8 cellular contexts compared by ENCODE assay signal in the genomic region with DNA sequence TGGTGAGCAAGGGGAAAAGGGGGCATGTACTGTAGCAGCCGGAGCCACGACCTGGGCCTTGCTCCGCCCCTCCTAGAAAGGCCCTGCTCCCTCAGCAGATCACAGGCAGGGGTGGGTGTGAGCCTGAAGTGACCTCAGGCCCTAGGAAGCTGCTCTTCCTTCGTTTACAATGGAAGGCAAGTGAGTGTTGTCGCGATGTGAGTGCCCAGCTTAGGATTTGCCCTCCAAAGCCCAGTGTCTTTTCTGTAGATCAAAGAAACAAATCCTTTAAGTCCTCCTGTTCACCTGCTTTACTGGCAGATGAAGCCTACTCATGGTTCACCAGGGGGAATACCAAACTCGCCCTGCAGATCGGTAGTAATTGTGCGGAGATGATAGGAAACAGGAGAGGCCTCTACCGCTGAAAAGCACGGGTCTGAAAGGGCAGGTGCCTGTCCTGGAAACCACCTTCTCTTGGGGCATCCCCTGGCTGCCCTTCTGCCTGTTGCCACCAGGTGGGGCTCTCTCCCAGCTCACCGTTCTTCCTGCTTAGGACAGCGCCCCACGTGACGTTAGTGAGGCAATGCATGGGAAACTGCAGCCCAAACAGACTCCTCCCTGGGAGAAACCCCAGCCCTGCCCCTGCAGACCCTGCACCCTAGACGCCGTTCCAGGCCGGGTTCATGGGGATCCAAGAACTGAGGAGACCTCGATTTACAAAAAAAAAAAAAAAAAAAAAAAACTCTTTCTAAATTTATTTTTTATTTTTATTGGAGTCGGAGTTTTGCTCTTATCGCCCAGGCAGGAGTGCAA. TPM values are rescaled to one million over a fixed set of nuclear protein-coding genes. Genes with fewer than 3 reads are reported as not detected.
DNase-seq lines count a peak whose midpoint lies in the region; ATAC-seq and TF ChIP-seq lines count a peak whose summit lies in the region.

No MANE protein-coding gene starts in this region.

- H3K4ac ChIP-seq in neuronal stem cell (ENCODE audit: low read length): no peak overlapping the region

- H3K9ac ChIP-seq in HCT116 (ENCODE audit: low read length) (0 out of 2 replicates have a peak overlapping the region, but pooled peaks have one; percentile 3), MM.1S (ENCODE audit: low read length) (peak overlapping the region; percentile 66), neuronal stem cell (ENCODE audit: low read depth, low read length, poor library complexity) (no peak overlapping the region)

- ATAC-seq in HCT116 (peak; percentile 96), RWPE2 (ENCODE audit: low read depth) (peak; percentile 92)
- peak; percentile 95 for ATAC-seq in activated T-helper 17 cell treated with anti-CD3 and anti-CD28 coated beads, Interleukin-2, amount 50 U/mL, for 72 hours (replicated peaks)

- peaks cover 0 to 8% of the 10 kb centered on the region in 2 experiments; a peak in 1 of 4 replicates for H3K4me1 ChIP-seq in HCT116 (ENCODE audit: control insufficient read depth in 1 of 2, insufficient read depth in 2 of 2, low read length in 2 of 2)
- H3K4me1 ChIP-seq in MM.1S (ENCODE audit: low read length): peaks cover 14% of the 10 kb centered on the region
- H3K4me1 ChIP-seq in RWPE2 (ENCODE audit: insufficient read depth, poor library complexity, severe bottlenecking): no peaks in the 10 kb centered on the region
- peaks cover 0 to 4% of the 10 kb centered on the region in 2 donors for H3K4me1 ChIP-seq in neuronal stem cell (ENCODE audit: control insufficient read depth in 2 of 2, insufficient read depth in 1 of 2, low read depth in 1 of 2, low read length in 2 of 2)

- H3K14ac ChIP-seq in neuronal stem cell (ENCODE audit: low read length): no peak overlapping the region

- peak; percentile 95 for DNase-seq in GM03348 (ENCODE audit: low spot score)
- DNase-seq in HCT116 (ENCODE audit: low read depth, low spot score): peak; percentile 88
- peak; percentile 96 for DNase-seq in MM.1S
- peak; percentile 88 for DNase-seq in RWPE2 (ENCODE audit: low spot score)
- peak; percentile 93 for DNase-seq in fibroblast of pulmonary artery (ENCODE audit: low read depth)
- peak; percentile 90 for DNase-seq in neuronal stem cell (ENCODE audit: low spot score)
- DNase-seq in superior temporal gyrus (ENCODE audit: extremely low spot score): peak; percentile 96

- H3K79me1 ChIP-seq in neuronal stem cell (ENCODE audit: low read depth, low read length): no peaks in the 10 kb centered on the region

- H3K9me3 Mint-ChIP-seq in activated T-helper 17 cell treated with anti-CD3 and anti-CD28 coated beads, Interleukin-2, amount 50 U/mL, for 72 hours: no peaks in the 10 kb centered on the region

- H3K23ac ChIP-seq in neuronal stem cell (ENCODE audit: low read depth, low read length, poor library complexity): no peak overlapping the region

- peaks cover 12% of the 10 kb centered on the region for H3K4me1 Mint-ChIP-seq in activated T-helper 17 cell treated with anti-CD3 and anti-CD28 coated beads, Interleukin-2, amount 50 U/mL, for 72 hours

- peak overlapping the region; percentile 77 for H3K4me3 Mint-ChIP-seq in activated T-helper 17 cell treated with anti-CD3 and anti-CD28 coated beads, Interleukin-2, amount 50 U/mL, for 72 hours

- no CpG with 5 or more reads among the region's 21 CpGs for WGBS in neuronal stem cell (ENCODE audit: extremely low coverage in 2 of 2, insufficient read length in 2 of 2, insufficient replicate concordance in 1 of 2), 2 donors

- H3K27ac Mint-ChIP-seq in activated T-helper 17 cell treated with anti-CD3 and anti-CD28 coated beads, Interleukin-2, amount 50 U/mL, for 72 hours: peak overlapping the region; percentile 91

- H3K9me2 ChIP-seq in HCT116 (ENCODE audit: insufficient read depth) (no peaks in the 10 kb centered on the region), MM.1S (replicated peaks; ENCODE audit: insufficient read depth, low read length) (no peaks in the 10 kb centered on the region)

- CTCF ChIA-PET in HCT116 (lab: Charles Lee): interaction anchor here (0.9 to 1.7 kb wide), 19 partner anchors 9 to 330 kb away, joined by 3 to 8 read pairs (median 4); a partner anchor contains a TSS

- H3K27ac ChIP-seq in HCT116 (ENCODE audit: low read depth, low read length) (no peak overlapping the region), MM.1S (ENCODE audit: low read length) (peak overlapping the region; percentile 96), RWPE2 (ENCODE audit: poor library complexity, severe bottlenecking) (no peak overlapping the region), neuronal stem cell (replicated peaks; ENCODE audit: low read length) (no peak overlapping the region)

- no peaks in the 10 kb centered on the region for H3K27me3 ChIP-seq in HCT116 (ENCODE audit: insufficient read depth, low read length)
- no peaks in the 10 kb centered on the region for H3K27me3 ChIP-seq in MM.1S (replicated peaks; ENCODE audit: insufficient read depth, low read length)
- no peaks in the 10 kb centered on the region for H3K27me3 ChIP-seq in RWPE2 (ENCODE audit: insufficient read depth, poor library complexity, severe bottlenecking)
- no peaks in the 10 kb centered on the region for H3K27me3 ChIP-seq in neuronal stem cell (ENCODE audit: control insufficient read depth in 3 of 3, insufficient read depth in 3 of 3, low read depth in 1 of 3, low read length in 3 of 3)

- no peak overlapping the region for H2BK12ac ChIP-seq in neuronal stem cell (ENCODE audit: low read length)

- H3K36me3 Mint-ChIP-seq in activated T-helper 17 cell treated with anti-CD3 and anti-CD28 coated beads, Interleukin-2, amount 50 U/mL, for 72 hours (ENCODE audit: low read depth): peaks cover 78% of the 10 kb centered on the region

- no peaks in the 10 kb centered on the region for H4K20me1 ChIP-seq in HCT116 (ENCODE audit: insufficient read depth)
- no peaks in the 10 kb centered on the region for H4K20me1 ChIP-seq in MM.1S (ENCODE audit: insufficient read depth, low read length)

- no peaks in the 10 kb centered on the region for H3K27me3 Mint-ChIP-seq in activated T-helper 17 cell treated with anti-CD3 and anti-CD28 coated beads, Interleukin-2, amount 50 U/mL, for 72 hours

- H3K4me3 ChIP-seq in HCT116 (replicated peaks in 1 of 2; ENCODE audit: low read depth in 1 of 2, low read length in 2 of 2): no peak overlapping the region
- peak overlapping the region; percentile 2; the same call in 1 of the 2 replicates for H3K4me3 ChIP-seq in MM.1S (ENCODE audit: low read length)
- no peak overlapping the region for H3K4me3 ChIP-seq in RWPE2 (ENCODE audit: severe bottlenecking)
- H3K4me3 ChIP-seq in fibroblast of pulmonary artery (replicated peaks; ENCODE audit: low read depth, low read length): no peak overlapping the region
- no peak overlapping the region for H3K4me3 ChIP-seq in neuronal stem cell (ENCODE audit: low read length in 2 of 2)

- peak overlapping the region; percentile 2 for H2BK5ac ChIP-seq in neuronal stem cell (ENCODE audit: low read length)

- H3K18ac ChIP-seq in neuronal stem cell (ENCODE audit: low read length): no peak overlapping the region

- H2BK120ac ChIP-seq in neuronal stem cell (ENCODE audit: low read depth, low read length): no peak overlapping the region

- H3K36me3 ChIP-seq in HCT116 (ENCODE audit: control insufficient read depth in 1 of 2, insufficient read depth in 2 of 2, low read length in 2 of 2) (peaks cover 3 to 4% of the 10 kb centered on the region in 2 experiments; a peak in 1 of 4 replicates), MM.1S (replicated peaks; ENCODE audit: insufficient read depth, low read length) (no peaks in the 10 kb centered on the region), RWPE2 (ENCODE audit: low read depth) (peaks cover 28% of the 10 kb centered on the region), neuronal stem cell (replicated peaks in 1 of 2; ENCODE audit: control insufficient read depth in 2 of 2, insufficient read depth in 2 of 2, low read length in 2 of 2) (peaks cover 17 to 32% of the 10 kb centered on the region in 2 donors)

- H3K9me3 ChIP-seq in HCT116 (ENCODE audit: control insufficient read depth in 1 of 2, insufficient read depth in 1 of 2, low read depth in 1 of 2, low read length in 2 of 2): no peaks in the 10 kb centered on the region
- H3K9me3 ChIP-seq in MM.1S (replicated peaks; ENCODE audit: insufficient read depth, low read length): no peaks in the 10 kb centered on the region
- no peaks in the 10 kb centered on the region for H3K9me3 ChIP-seq in RWPE2 (ENCODE audit: severe bottlenecking)
- peaks cover 0 to 2% of the 10 kb centered on the region in 2 donors for H3K9me3 ChIP-seq in neuronal stem cell (replicated peaks in 1 of 2; ENCODE audit: control insufficient read depth in 2 of 2, insufficient read depth in 1 of 2, low read depth in 1 of 2, low read length in 2 of 2)

- RAD21 ChIA-PET in HCT116 (lab: Charles Lee; ENCODE audit: low non-redundant PET in 1 of 2, low total read pairs in 2 of 2, uncharacterized antibody in 2 of 2, unreplicated experiment in 2 of 2): no interaction called here

- TF ChIP-seq CTCF in HCT116 (IDR thresholded peaks at IDR 0.05 in 2 of 3, conservative IDR thresholded peaks at IDR 0.05 in 1 of 3; ENCODE audit: borderline replicate concordance in 1 of 3, insufficient read depth in 1 of 3, low read depth in 2 of 3, low read length in 2 of 3): peak; percentile 99 to 100 (median 100)
- peak; percentile 100 for TF ChIP-seq CTCF in MM.1S (IDR thresholded peaks at IDR 0.05; ENCODE audit: low read length)
- peak; percentile 94 for TF ChIP-seq CTCF in RWPE2 (IDR thresholded peaks at IDR 0.05; ENCODE audit: poor library complexity, severe bottlenecking)
- peak; percentile 100 for TF ChIP-seq CTCF in fibroblast of pulmonary artery (IDR thresholded peaks at IDR 0.05; ENCODE audit: low read length, missing control alignments)

- peak; percentile 95 for TF ChIP-seq RAD21 in HCT116 (IDR thresholded peaks at IDR 0.05; ENCODE audit: low read depth)

- H2AFZ ChIP-seq in HCT116 (ENCODE audit: low read depth, low read length, poor library complexity, severe bottlenecking) (no peak overlapping the region), MM.1S (ENCODE audit: low read length) (peak overlapping the region; percentile 72), neuronal stem cell (ENCODE audit: low read length) (no peak overlapping the region)

- H3K79me2 ChIP-seq in HCT116 (ENCODE audit: insufficient read depth, low read length): no peaks in the 10 kb centered on the region
- no peaks in the 10 kb centered on the region for H3K79me2 ChIP-seq in MM.1S (ENCODE audit: low read length)

- no TSS peak for BruUV-seq in HCT116 (replicated peaks; lab: Mats Ljungman, UMichigan)

- peaks cover 13% of the 10 kb centered on the region for H3F3A ChIP-seq in MM.1S (ENCODE audit: insufficient read depth, low read length)

- intact Hi-C loops in HCT116 (cut with micrococcal nuclease): loop anchor here (2.0 kb wide), 2 partner anchors 36 to 114 kb away; a partner anchor contains a TSS

- H4K8ac ChIP-seq in neuronal stem cell (ENCODE audit: low read depth, low read length): no peak overlapping the region

- H3K4me2 ChIP-seq in HCT116 (ENCODE audit: low read length): no peak overlapping the region
- H3K4me2 ChIP-seq in MM.1S (ENCODE audit: low read depth, low read length): peak overlapping the region; percentile 47
- no peak overlapping the region for H3K4me2 ChIP-seq in neuronal stem cell (ENCODE audit: insufficient read depth, low read length, poor library complexity, severe bottlenecking)

- no peak overlapping the region for H2BK15ac ChIP-seq in neuronal stem cell (ENCODE audit: low read length)

- H2AK5ac ChIP-seq in neuronal stem cell (ENCODE audit: low read depth, low read length): no peak overlapping the region

- no peak overlapping the region for H4K91ac ChIP-seq in neuronal stem cell (ENCODE audit: low read depth, low read length, poor library complexity)

- no peak for TF ChIP-seq POLR2A in HCT116 (IDR thresholded peaks at IDR 0.05; ENCODE audit: borderline replicate concordance, extremely low read depth, insufficient read depth, insufficient read length)

- POLR2A ChIA-PET in HCT116 (lab: Charles Lee): interaction anchor here (0.7 kb wide), 1 partner anchor 257 kb away, joined by 5 read pairs; no protein-coding TSS in a partner anchor

RNA-seq across cellular contexts. Expression of a gene that starts 34.9 kb away (rescaled TPM):
- 58.5 TPM for total RNA-seq in HCT116 (2021; ENCODE audit: unreplicated experiment)
- polyA plus RNA-seq in HCT116 (2012): 42.1 and 54.3 TPM in 2 replicates
- total RNA-seq in activated T-helper 17 cell treated with anti-CD3 and anti-CD28 coated beads, Interleukin-2, amount 50 U/mL, for 72 hours: 10 to 100 TPM; 38.3 to 45.2 TPM
- polyA plus RNA-seq in neuronal stem cell (2013, experiment 1 of 2): 47.2 TPM
- polyA plus RNA-seq in neuronal stem cell (2013, experiment 2 of 2): 45.3 TPM

RNA-seq across cellular contexts. Expression of a gene that starts 45.9 kb away (rescaled TPM):
- total RNA-seq in HCT116 (2021; ENCODE audit: unreplicated experiment): 148 TPM
- 167 and 174 TPM in 2 replicates for polyA plus RNA-seq in HCT116 (2012)
- total RNA-seq in activated T-helper 17 cell treated with anti-CD3 and anti-CD28 coated beads, Interleukin-2, amount 50 U/mL, for 72 hours: 100 to 1,000 TPM; 116 to 178 TPM
- polyA plus RNA-seq in neuronal stem cell (2013, experiment 1 of 2): 109 TPM
- polyA plus RNA-seq in neuronal stem cell (2013, experiment 2 of 2): 106 TPM

RNA-seq across cellular contexts. Expression of a gene that starts 55.4 kb away (rescaled TPM):
- 1.3 TPM for total RNA-seq in HCT116 (2021; ENCODE audit: unreplicated experiment)
- 0.70 and 0.75 TPM in 2 replicates for polyA plus RNA-seq in HCT116 (2012)
- total RNA-seq in activated T-helper 17 cell treated with anti-CD3 and anti-CD28 coated beads, Interleukin-2, amount 50 U/mL, for 72 hours: 1 to 10 TPM; 3.9 to 5.0 TPM
- polyA plus RNA-seq in neuronal stem cell (2013, experiment 1 of 2): 24.3 TPM
- polyA plus RNA-seq in neuronal stem cell (2013, experiment 2 of 2): 24.3 TPM
